Comparison of ENCODE assay signal across 8 cellular contexts in the genomic region with DNA sequence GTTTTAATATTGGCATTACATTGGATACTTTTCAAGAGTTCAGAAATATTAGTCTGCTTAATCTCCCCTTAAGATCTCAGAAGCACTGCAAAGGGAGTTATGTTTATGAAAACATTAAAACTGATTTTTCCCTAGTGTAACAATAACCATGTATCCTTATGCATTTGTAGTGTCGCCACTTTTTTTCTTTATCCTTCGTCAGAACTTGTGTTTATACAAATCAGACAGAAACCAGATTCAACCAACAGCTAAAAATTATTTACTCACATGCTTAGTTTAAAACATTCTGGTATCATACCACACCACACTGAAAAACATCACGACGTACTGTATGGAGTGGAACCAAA. TPM values are rescaled to one million over a fixed set of nuclear protein-coding genes. Genes with fewer than 3 reads are reported as not detected.
DNase-seq lines count a peak whose midpoint lies in the region; FAIRE-seq and TF ChIP-seq lines count a peak whose summit lies in the region.

No MANE protein-coding gene starts in this region.

- H3K27ac Mint-ChIP-seq in CD4-positive, alpha-beta memory T cell: peak overlapping the region; percentile 96 to 100 (median 98)

- no peak overlapping the region for H3K4ac ChIP-seq in H1 (replicated peaks; ENCODE audit: insufficient read length, low read depth, low read length)

- H3K27ac ChIP-seq in CD4-positive, alpha-beta memory T cell (ENCODE audit: low read depth, low read length): peak overlapping the region; percentile 91
- H3K27ac ChIP-seq in OCI-LY3 (ENCODE audit: low read length) (no peak overlapping the region), H1 (ENCODE audit: low read depth, low read length) (no peak overlapping the region), osteoblast (ENCODE audit: low read depth, low read length) (peak overlapping the region; percentile 88)

- no peak for DNase-seq in CD4-positive, alpha-beta memory T cell
- DNase-seq in H1 (ENCODE audit: low read depth in 1 of 2, low spot score in 2 of 2) (no peak), osteoblast (ENCODE audit: insufficient read length, low spot score, missing footprints) (no peak), NCI-H774 (lab: John Stamatoyannopoulos, UW) (no peak), GM12892 (ENCODE audit: insufficient read length) (no peak), SK-N-DZ (ENCODE audit: low spot score) (no peak), DMS53 treated with DMSO at 0.1 percent for 48 hours (lab: John Stamatoyannopoulos, UW; ENCODE audit: unreplicated experiment) (no peak)

- H3K27me3 ChIP-seq in CD4-positive, alpha-beta memory T cell (ENCODE audit: insufficient read depth, low read length): no peaks in the 10 kb centered on the region
- H3K27me3 ChIP-seq in OCI-LY3 (ENCODE audit: low read depth, low read length) (peaks cover 24% of the 10 kb centered on the region), H1 (replicated peaks in 1 of 4; ENCODE audit: control insufficient read depth in 3 of 4, extremely low read depth in 1 of 4, insufficient read depth in 3 of 4, low read length in 3 of 4) (peaks cover 15 to 44% (median 37%) of the 10 kb centered on the region in 4 experiments), osteoblast (ENCODE audit: insufficient read depth, low read length) (peaks cover 28% of the 10 kb centered on the region)

- H3K9me3 ChIP-seq in CD4-positive, alpha-beta memory T cell (ENCODE audit: control insufficient read depth in 1 of 2, low read length in 2 of 2): no peaks in the 10 kb centered on the region
- no peaks in the 10 kb centered on the region for H3K9me3 ChIP-seq in OCI-LY3 (ENCODE audit: insufficient read depth, low read length)
- H3K9me3 ChIP-seq in H1 (ENCODE audit: insufficient read depth in 2 of 2, low read depth in 1 of 2, low read length in 1 of 2): no peaks in the 10 kb centered on the region
- no peaks in the 10 kb centered on the region for H3K9me3 ChIP-seq in osteoblast (ENCODE audit: low read depth, low read length)

- TF ChIP-seq CTCF in OCI-LY3 (IDR thresholded peaks at IDR 0.05; ENCODE audit: low read depth, low read length) (no peak), H1 (IDR thresholded peaks at IDR 0.05; ENCODE audit: control extremely low read depth in 1 of 3, insufficient read depth in 1 of 3, low read depth in 1 of 3, low read length in 3 of 3) (no peak), osteoblast (IDR thresholded peaks at IDR 0.05; ENCODE audit: extremely low read depth, low read depth, low read length) (no peak)

- H3K9ac ChIP-seq in OCI-LY3 (ENCODE audit: low read length): peak overlapping the region; percentile 87
- H3K9ac ChIP-seq in H1 (replicated peaks in 1 of 4; ENCODE audit: extremely low read depth in 1 of 4, low read depth in 3 of 4, low read length in 3 of 4): no peak overlapping the region

- no peak for TF ChIP-seq RAD21 in H1 (IDR thresholded peaks at IDR 0.05 in 1 of 2, conservative IDR thresholded peaks at IDR 0.05 in 1 of 2; ENCODE audit: low read depth in 2 of 2, low read length in 2 of 2)

- H2BK120ac ChIP-seq in H1 (replicated peaks; ENCODE audit: low read depth, low read length): no peak overlapping the region

- H3K27me3 Mint-ChIP-seq in CD4-positive, alpha-beta memory T cell: peaks cover 0 to 1% of the 10 kb centered on the region in 2 donors

- intact Hi-C loops in CD4-positive, alpha-beta memory T cell (cut with micrococcal nuclease): loop anchor here (1.0 to 5.0 kb wide), 2 partner anchors 101 to 377 kb away; a partner anchor contains a TSS

- TF ChIP-seq EP300 in H1 (IDR thresholded peaks at IDR 0.05; ENCODE audit: borderline replicate concordance in 1 of 2, low read depth in 2 of 2, low read length in 2 of 2): no peak

- 52% methylated on average over 4 of the region's 4 CpGs; no CpG with 5 or more reads in 1 of the 2 experiments for WGBS in H1 (ENCODE audit: extremely low coverage in 1 of 2, insufficient coverage in 1 of 2, insufficient read length in 1 of 2, insufficient replicate concordance in 2 of 2, low coverage in 1 of 2, low lambda C conversion rate in 2 of 2, missing lambda C conversion rate in 1 of 2), 2 experiments

- H3K23me2 ChIP-seq in H1 (ENCODE audit: low read depth, low read length): peaks cover 19% of the 10 kb centered on the region; the same call in 1 of the 2 replicates

- peaks cover 63% of the 10 kb centered on the region for H3K79me2 ChIP-seq in OCI-LY3 (ENCODE audit: low read length)
- no peaks in the 10 kb centered on the region for H3K79me2 ChIP-seq in H1 (ENCODE audit: control insufficient read depth in 1 of 2, insufficient read depth in 2 of 2, low read length in 2 of 2)
- peaks cover 59% of the 10 kb centered on the region for H3K79me2 ChIP-seq in osteoblast (ENCODE audit: insufficient read depth, low read length)

- no peak overlapping the region for H4K5ac ChIP-seq in H1 (ENCODE audit: insufficient read length, low read depth, low read length)

- no peak overlapping the region for H3K23ac ChIP-seq in H1 (ENCODE audit: insufficient read length)

- POLR2A ChIA-PET in CD4-positive, alpha-beta memory T cell (lab: Charles Lee; ENCODE audit: partially characterized antibody): interaction anchor here (0.8 to 6.0 kb wide), 11 partner anchors 10 to 599 kb away, joined by 3 to 73 read pairs (median 6); a partner anchor contains a TSS
- POLR2A ChIA-PET in H1 (lab: Charles Lee; ENCODE audit: partially characterized antibody): interaction anchor here (1.2 to 1.3 kb wide), 2 partner anchors 25 to 115 kb away, joined by 3 read pairs; no protein-coding TSS in a partner anchor

- H4K20me1 ChIP-seq in OCI-LY3 (ENCODE audit: insufficient read depth, low read length) (peaks cover 45% of the 10 kb centered on the region), H1 (replicated peaks in 1 of 2; ENCODE audit: control insufficient read depth in 1 of 2, insufficient read depth in 2 of 2, low read length in 2 of 2) (no peaks in the 10 kb centered on the region), osteoblast (ENCODE audit: insufficient read depth, low read length) (peaks cover 39% of the 10 kb centered on the region)

- no peak overlapping the region for H4K91ac ChIP-seq in H1 (replicated peaks; ENCODE audit: insufficient read length, low read length)

- no peak overlapping the region for H3K56ac ChIP-seq in H1 (replicated peaks; ENCODE audit: insufficient read length, low read depth, low read length)

- H2BK20ac ChIP-seq in H1 (ENCODE audit: low read length): no peak overlapping the region

- H2AFZ ChIP-seq in OCI-LY3 (ENCODE audit: low read depth, low read length) (peak overlapping the region; percentile 13; the same call in 1 of the 2 replicates), H1 (ENCODE audit: low read length) (0 out of 2 replicates have a peak overlapping the region, but pooled peaks have one; percentile 45), osteoblast (ENCODE audit: low read length) (peak overlapping the region; percentile 39)

- peak overlapping the region; percentile 92 to 99 (median 97) for H3K4me3 Mint-ChIP-seq in CD4-positive, alpha-beta memory T cell

- no peak overlapping the region for H2BK12ac ChIP-seq in H1 (ENCODE audit: low read depth, low read length)

- TF ChIP-seq POLR2A in H1 (IDR thresholded peaks at IDR 0.05; ENCODE audit: control extremely low read depth in 1 of 2, low read depth in 2 of 2, low read length in 2 of 2) (no peak), GM12892 (IDR thresholded peaks at IDR 0.05; ENCODE audit: low read depth, low read length) (no peak)

- H2BK5ac ChIP-seq in H1 (ENCODE audit: low read depth, low read length): no peak overlapping the region

- H3K4me1 Mint-ChIP-seq in CD4-positive, alpha-beta memory T cell: peaks cover 29 to 78% (median 57%) of the 10 kb centered on the region in 4 donors

- CTCF ChIA-PET in CD4-positive, alpha-beta memory T cell (lab: Charles Lee; ENCODE audit: partially characterized antibody): interaction anchor here (1.1 to 3.8 kb wide), 6 partner anchors 10 to 524 kb away, joined by 3 to 21 read pairs (median 4); no protein-coding TSS in a partner anchor
- CTCF ChIA-PET in H1 (lab: Charles Lee; ENCODE audit: partially characterized antibody): interaction anchor here (1.1 to 3.3 kb wide), 7 partner anchors 10 to 99 kb away, joined by 3 to 10 read pairs (median 5); no protein-coding TSS in a partner anchor

- peak overlapping the region; percentile 17 to 63 for H3K4me3 ChIP-seq in CD4-positive, alpha-beta memory T cell (ENCODE audit: low read length in 2 of 2)
- H3K4me3 ChIP-seq in OCI-LY3 (ENCODE audit: low read length) (peak overlapping the region; percentile 88), H1 (ENCODE audit: extremely low read depth in 1 of 4, insufficient read depth in 2 of 4, low read depth in 3 of 4, low read length in 4 of 4) (peak overlapping the region; percentile 54 to 81 (median 70); a peak in 7 of 8 replicates), osteoblast (ENCODE audit: insufficient read depth, low read length) (peak overlapping the region; percentile 89)

- H3K18ac ChIP-seq in H1 (ENCODE audit: extremely low read depth, low read length): no peak overlapping the region

- H3K79me1 ChIP-seq in H1 (ENCODE audit: low read depth, low read length): no peaks in the 10 kb centered on the region

- H3K4me2 ChIP-seq in OCI-LY3 (ENCODE audit: low read length) (peak overlapping the region; percentile 84), H1 (ENCODE audit: insufficient read depth in 1 of 2, low read depth in 2 of 2, low read length in 2 of 2) (peak overlapping the region; percentile 78 to 98; a peak in 3 of 4 replicates), osteoblast (ENCODE audit: insufficient read depth, low read length) (peak overlapping the region; percentile 92)

- H2BK15ac ChIP-seq in H1 (ENCODE audit: low read length): no peak overlapping the region

- peaks cover 0 to 16% of the 10 kb centered on the region in 2 donors for H3K36me3 Mint-ChIP-seq in CD4-positive, alpha-beta memory T cell

- H3K9me3 Mint-ChIP-seq in CD4-positive, alpha-beta memory T cell: peaks cover 0 to 4% (median 0%) of the 10 kb centered on the region in 8 donors

- no peak overlapping the region for H4K8ac ChIP-seq in H1 (ENCODE audit: extremely low read depth, insufficient read depth, low read length)

- no peak overlapping the region for H3K14ac ChIP-seq in H1 (ENCODE audit: insufficient read length)

- H3K36me3 ChIP-seq in CD4-positive, alpha-beta memory T cell (ENCODE audit: insufficient read depth, low read length): no peaks in the 10 kb centered on the region
- H3K36me3 ChIP-seq in OCI-LY3 (replicated peaks; ENCODE audit: low read depth, low read length) (no peaks in the 10 kb centered on the region), H1 (ENCODE audit: control insufficient read depth in 2 of 4, insufficient read depth in 4 of 4, low read length in 3 of 4) (no peaks in the 10 kb centered on the region), osteoblast (ENCODE audit: insufficient read depth, low read length) (no peaks in the 10 kb centered on the region)

- no peak overlapping the region for H2AK5ac ChIP-seq in H1 (ENCODE audit: low read depth, low read length)

- FAIRE-seq in H1 (lab: Jason Lieb, UNC) (peak; percentile 45), GM12892 (lab: Jason Lieb, UNC) (no peak)

- peaks cover 37% of the 10 kb centered on the region for H3K4me1 ChIP-seq in CD4-positive, alpha-beta memory T cell (ENCODE audit: insufficient read depth, low read length)
- peaks cover 28% of the 10 kb centered on the region for H3K4me1 ChIP-seq in OCI-LY3 (ENCODE audit: low read length)
- peaks cover 0 to 10% (median 8%) of the 10 kb centered on the region in 4 experiments; a peak in 6 of 7 replicates for H3K4me1 ChIP-seq in H1 (replicated peaks in 1 of 4; ENCODE audit: control insufficient read depth in 3 of 4, insufficient read depth in 4 of 4, low read length in 3 of 4)
- peaks cover 32% of the 10 kb centered on the region for H3K4me1 ChIP-seq in osteoblast (ENCODE audit: insufficient read depth, low read length)

RNA-seq across cellular contexts. Expression of a gene that starts 1.3 kb away (rescaled TPM):
- total RNA-seq in CD4-positive, alpha-beta memory T cell: 10 to 100 TPM; 13.8 to 14.6 TPM
- polyA plus RNA-seq in CD4-positive, alpha-beta memory T cell: 1 to 10 TPM; 3.9 to 5.6 TPM
- 3.4 and 4.6 TPM in 2 replicates for total RNA-seq in H1 (2021; fragmentation: NEBNext Ultra II Directional; extraction: Animal tissue kit (Norgen Biotek cat#: 25700))
- 1.3 and 1.5 TPM in 2 replicates for polyA plus RNA-seq in H1 (2011; rRNA removed)
- polyA plus RNA-seq in H1 (2011; cell fraction: cytosol; rRNA removed): 1.4 TPM
- 1.3 TPM for polyA plus RNA-seq in H1 (2011; cell fraction: nucleus; rRNA removed)
- polyA plus RNA-seq in H1 (2012, experiment 1 of 2): 1.5 to 2.1 TPM (median 1.9 TPM) in 4 replicates
- polyA plus RNA-seq in H1 (2012, experiment 2 of 2): 0.20 TPM
- 2.1 TPM for polyA plus RNA-seq in H1 (2013, experiment 1 of 2)
- polyA plus RNA-seq in H1 (2013, experiment 2 of 2): 1.7 TPM
- 3.1 and 4.5 TPM in 2 replicates for polyA minus RNA-seq in H1 (2011; rRNA and poly(A)+ RNA removed)
- polyA minus RNA-seq in H1 (2011; cell fraction: cytosol; rRNA and poly(A)+ RNA removed): 1.5 TPM
- 3.1 TPM for polyA minus RNA-seq in H1 (2011; cell fraction: nucleus; rRNA and poly(A)+ RNA removed)
- 99.5 and 108 TPM in 2 replicates for total RNA-seq in osteoblast
- 0.15 TPM for polyA plus RNA-seq in GM12892 (2012; ENCODE audit: missing spikeins)
- polyA plus RNA-seq in SK-N-DZ (2014; cell fraction: cytosol; rRNA removed): 14.1 and 18.1 TPM in 2 replicates
- polyA plus RNA-seq in SK-N-DZ (2014; cell fraction: nucleus; rRNA removed): 7.2 and 11.1 TPM in 2 replicates

Comparison
In these comparisons a context has a peak if more than half of its experiments do, and no peak if none do; other contexts are left out.
1. H3K27ac ChIP-seq: peak in CD4-positive, alpha-beta memory T cell (single experiment) and osteoblast (single experiment); none in OCI-LY3 (single experiment) and H1 (single experiment).
2. Peak in every context shown above with its lines, with median percentiles within 50 percentile points of each other: H3K4me3 ChIP-seq, H2AFZ ChIP-seq and H3K4me2 ChIP-seq.